In the genomic region with DNA sequence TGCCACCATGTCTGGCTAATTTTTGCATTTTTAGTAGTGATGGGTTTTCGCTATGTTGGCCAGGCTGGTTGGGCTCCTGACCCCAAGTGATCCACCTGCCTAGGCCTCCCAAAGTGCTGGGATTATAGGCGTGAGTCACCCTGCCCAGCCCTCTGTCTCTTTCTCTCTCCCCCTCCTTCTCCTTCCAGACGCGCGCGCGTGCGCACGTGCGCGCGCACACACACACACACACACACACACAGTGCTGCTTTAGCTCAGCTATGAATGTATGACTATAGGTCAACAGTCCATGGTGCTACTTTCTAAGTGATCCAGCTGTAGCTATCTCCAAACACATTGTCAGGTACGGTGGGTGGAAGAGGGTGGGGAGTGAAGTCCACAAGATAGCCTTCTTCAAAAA, we compare ENCODE assay signal across 35 cellular contexts.
"Had no signal": no experiment of that assay in that cellular context is flagged by ENCODE, and none has a peak within 500 bp of the region (broad histone marks: within the 10 kb centered on the region; RNA-seq: fewer than 3 reads in every experiment).

No MANE protein-coding gene starts in this region.

- H3K27ac Mint-ChIP-seq: activated B cell treated with CpG ODN at 0.5 μM for 24 hours; activated CD4-positive, alpha-beta memory T cell treated with anti-CD3 and anti-CD28 coated beads for 36 hours; activated CD4-positive, alpha-beta T cell treated with anti-CD3 and anti-CD28 coated beads, Interleukin-2, amount 10 ng/mL, durations not matched to agents 24 days and 14 days; activated CD8-positive, alpha-beta T cell treated with anti-CD3 and anti-CD28 coated beads for 36 hours; activated naive CD4-positive, alpha-beta T cell treated with anti-CD3 and anti-CD28 coated beads for 36 hours; activated naive CD4-positive, alpha-beta T cell treated with anti-CD3 and anti-CD28 coated beads, Interleukin-2, amount 50 U/mL, for 72 hours; activated naive CD8-positive, alpha-beta T cell treated with anti-CD3 and anti-CD28 coated beads for 36 hours; activated T-cell treated with anti-CD3 and anti-CD28 coated beads, Interleukin-2, amount 50 U/mL, for 72 hours; activated T-helper 1 cell treated with anti-CD3 and anti-CD28 coated beads, Interleukin-12 subunit alpha, Interleukin-12 subunit beta, Interleukin-2, Interleukin-4 antibody, amounts not matched to agents 30 ng/mL and 10 ng/mL and 1 ng/mL, durations not matched to agents 14 hours and 24 hours and 36 hours; activated T-helper 17 cell treated with anti-CD3 and anti-CD28 coated beads, Interleukin-2, amount 50 U/mL, for 72 hours; T-helper 1 cell treated with Interleukin-12 subunit alpha and Interleukin-12 subunit beta and Interleukin-4 antibody, amounts not matched to agents 30 μg/mL and 1 μg/mL, for 36 hours; T-helper 2 cell treated with Interferon-gamma antibody and Interleukin-4, amounts not matched to agents 5 μg/mL and 100 μg/mL, for 36 hours had no signal

- DNase-seq: activated B cell treated with CpG ODN at 0.5 μM for 24 hours; activated CD4-positive, alpha-beta memory T cell treated with anti-CD3 and anti-CD28 coated beads for 36 hours; activated CD4-positive, alpha-beta T cell treated with anti-CD3 and anti-CD28 coated beads for 4 hours; activated CD4-positive, alpha-beta T cell treated with anti-CD3 and anti-CD28 coated beads, Interleukin-2, amount 10 ng/mL, durations not matched to agents 24 days and 14 days; activated CD4-positive, alpha-beta T cell treated with anti-CD3 and anti-CD28 coated beads, Interleukin-2, amount 50 U/mL, for 1 hour; activated CD4-positive, alpha-beta T cell treated with anti-CD3 and anti-CD28 coated beads, Interleukin-2, amount 50 U/mL, for 4 hours; activated CD4-positive, CD25-positive, alpha-beta regulatory T cell treated with anti-CD3 and anti-CD28 coated beads, Interleukin-2, amount 50 U/mL, for 72 hours; activated CD8-positive, alpha-beta memory T cell treated with anti-CD3 and anti-CD28 coated beads, Interleukin-2, amount 50 U/mL, for 4 hours; activated CD8-positive, alpha-beta T cell treated with anti-CD3 and anti-CD28 coated beads for 36 hours; activated effector memory CD4-positive, alpha-beta T cell treated with anti-CD3 and anti-CD28 coated beads, Interleukin-2, amount 50 U/mL, for 16 hours; activated gamma-delta T cell treated with Interleukin-2 at 50 U/mL for 16 hours; activated naive CD4-positive, alpha-beta T cell; activated naive CD4-positive, alpha-beta T cell treated with anti-CD3 and anti-CD28 coated beads for 36 hours; activated naive CD4-positive, alpha-beta T cell treated with anti-CD3 and anti-CD28 coated beads, Interleukin-2, amount 50 U/mL, for 16 hours; activated naive CD8-positive, alpha-beta T cell treated with anti-CD3 and anti-CD28 coated beads for 36 hours; activated T-cell treated with anti-CD3 and anti-CD28 coated beads for 4 hours; activated T-cell treated with anti-CD3 and anti-CD28 coated beads, Interleukin-2, amount 50 U/mL, for 1 hour; activated T-cell treated with anti-CD3 and anti-CD28 coated beads, Interleukin-2, amount 50 U/mL, for 4 hours; activated T-cell treated with anti-CD3 and anti-CD28 coated beads, Interleukin-2, amount 50 U/mL, for 72 hours; adrenal gland; amniotic stem cell; aorta; body of pancreas; brain microvascular endothelial cell; central memory CD4-positive, alpha-beta T cell; T-helper 1 cell; T-helper 2 cell; T-helper 9 cell had no signal

- H3K27me3 Mint-ChIP-seq: activated B cell treated with CpG ODN at 0.5 μM for 24 hours; activated CD4-positive, alpha-beta memory T cell treated with anti-CD3 and anti-CD28 coated beads for 36 hours; activated CD4-positive, alpha-beta T cell treated with anti-CD3 and anti-CD28 coated beads, Interleukin-2, amount 10 ng/mL, durations not matched to agents 24 days and 14 days; activated CD8-positive, alpha-beta T cell treated with anti-CD3 and anti-CD28 coated beads for 36 hours; activated naive CD8-positive, alpha-beta T cell treated with anti-CD3 and anti-CD28 coated beads for 36 hours; activated T-helper 17 cell treated with anti-CD3 and anti-CD28 coated beads, Interleukin-2, amount 50 U/mL, for 72 hours had no signal

- H3K4me3 ChIP-seq: adrenal gland, body of pancreas, breast epithelium had no signal

- H3K9me3 Mint-ChIP-seq: activated CD4-positive, alpha-beta T cell treated with anti-CD3 and anti-CD28 coated beads, Interleukin-2, amount 10 ng/mL, durations not matched to agents 24 days and 14 days had no signal

- H3K9me3 ChIP-seq: adrenal gland, body of pancreas, breast epithelium had no signal

- H3K36me3 ChIP-seq: adrenal gland, brain microvascular endothelial cell, breast epithelium had no signal

- H3K27ac ChIP-seq: adrenal gland, body of pancreas, brain microvascular endothelial cell, breast epithelium, VCaP had no signal

- H3K4me1 ChIP-seq: adrenal gland, body of pancreas, breast epithelium had no signal

- H3K4me1 Mint-ChIP-seq: activated B cell treated with CpG ODN at 0.5 μM for 24 hours; activated CD4-positive, alpha-beta T cell treated with anti-CD3 and anti-CD28 coated beads, Interleukin-2, amount 10 ng/mL, durations not matched to agents 24 days and 14 days; activated naive CD8-positive, alpha-beta T cell treated with anti-CD3 and anti-CD28 coated beads for 36 hours; activated T-helper 17 cell treated with anti-CD3 and anti-CD28 coated beads, Interleukin-2, amount 50 U/mL, for 72 hours had no signal

- H3K27me3 ChIP-seq: adrenal gland, body of pancreas, brain microvascular endothelial cell, breast epithelium had no signal

- H3K4me3 Mint-ChIP-seq: activated B cell treated with CpG ODN at 0.5 μM for 24 hours; activated CD4-positive, alpha-beta memory T cell treated with anti-CD3 and anti-CD28 coated beads for 36 hours; activated CD4-positive, alpha-beta T cell treated with anti-CD3 and anti-CD28 coated beads, Interleukin-2, amount 10 ng/mL, durations not matched to agents 24 days and 14 days; activated CD8-positive, alpha-beta T cell treated with anti-CD3 and anti-CD28 coated beads for 36 hours; activated naive CD4-positive, alpha-beta T cell treated with anti-CD3 and anti-CD28 coated beads for 36 hours; activated naive CD8-positive, alpha-beta T cell treated with anti-CD3 and anti-CD28 coated beads for 36 hours; activated T-cell treated with anti-CD3 and anti-CD28 coated beads, Interleukin-2, amount 50 U/mL, for 4 hours; activated T-cell treated with anti-CD3 and anti-CD28 coated beads, Interleukin-2, amount 50 U/mL, for 72 hours; activated T-helper 1 cell treated with anti-CD3 and anti-CD28 coated beads, Interleukin-12 subunit alpha, Interleukin-12 subunit beta, Interleukin-2, Interleukin-4 antibody, amounts not matched to agents 30 ng/mL and 10 ng/mL and 1 ng/mL, durations not matched to agents 14 hours and 24 hours and 36 hours; activated T-helper 17 cell treated with anti-CD3 and anti-CD28 coated beads, Interleukin-2, amount 50 U/mL, for 72 hours; T-helper 1 cell treated with Interleukin-12 subunit alpha and Interleukin-12 subunit beta and Interleukin-4 antibody, amounts not matched to agents 30 μg/mL and 1 μg/mL, for 36 hours; T-helper 2 cell treated with Interferon-gamma antibody and Interleukin-4, amounts not matched to agents 5 μg/mL and 100 μg/mL, for 36 hours had no signal

- H3K36me3 Mint-ChIP-seq: activated CD4-positive, alpha-beta memory T cell treated with anti-CD3 and anti-CD28 coated beads for 36 hours; activated naive CD4-positive, alpha-beta T cell treated with anti-CD3 and anti-CD28 coated beads, Interleukin-2, amount 50 U/mL, for 72 hours; activated naive CD8-positive, alpha-beta T cell treated with anti-CD3 and anti-CD28 coated beads for 36 hours had no signal
